ENCODE assay signal across 9 cellular contexts in the genomic region with DNA sequence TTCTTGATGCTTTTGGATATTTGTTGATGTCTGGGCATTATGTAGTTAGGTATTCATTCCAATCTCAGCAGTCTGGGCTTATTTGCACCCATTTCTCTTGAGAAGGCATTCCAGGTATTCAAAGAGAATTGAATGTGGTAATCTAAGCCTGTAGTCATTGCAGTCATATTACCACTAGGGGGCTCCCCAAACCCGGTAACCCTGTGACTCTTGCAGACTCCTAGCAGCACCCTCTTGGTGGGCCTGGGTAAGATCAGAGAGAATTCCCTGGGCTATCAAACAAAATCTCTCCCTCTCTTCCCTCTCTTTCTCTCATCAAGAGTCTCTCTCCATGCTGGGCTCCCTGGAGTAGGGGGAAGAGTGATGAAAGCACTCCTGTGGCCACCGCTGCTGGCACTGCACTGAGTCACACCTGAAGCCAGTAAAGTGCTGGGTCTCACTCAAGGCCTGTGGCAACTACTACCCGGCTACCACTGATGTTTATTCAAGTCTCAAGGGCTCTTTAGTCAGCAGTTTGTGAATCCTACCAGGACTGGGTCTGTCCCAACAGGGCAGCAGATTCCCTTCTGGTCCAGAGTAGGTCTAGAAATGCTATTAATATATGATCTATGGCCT.
DNase-seq lines count a peak whose midpoint lies in the region; ATAC-seq and TF ChIP-seq lines count a peak whose summit lies in the region.
"Had no signal": no experiment of that assay in that cellular context is flagged by ENCODE, and none has a peak within 500 bp of the region (broad histone marks: within the 10 kb centered on the region; RNA-seq: fewer than 3 reads in every experiment).

No MANE protein-coding gene starts in this region.

- CTCF ChIA-PET in activated CD8-positive, alpha-beta memory T cell treated with anti-CD3 and anti-CD28 coated beads, Interleukin-2, amount 10 ng/mL, durations not matched to agents 7 days and 5 days (lab: Charles Lee): interaction anchor here (0.9 kb wide), 1 partner anchor 316 kb away, joined by 4 read pairs; no protein-coding TSS in a partner anchor
- CTCF ChIA-PET in activated CD8-positive, alpha-beta T cell treated with anti-CD3 and anti-CD28 coated beads for 36 hours (lab: Charles Lee): interaction anchor here (1.4 kb wide), 1 partner anchor 276 kb away, joined by 5 read pairs; no protein-coding TSS in a partner anchor

- ATAC-seq in activated CD8-positive, alpha-beta memory T cell treated with anti-CD3 and anti-CD28 coated beads, Interleukin-2, amount 10 ng/mL, durations not matched to agents 7 days and 5 days: no peak
- peak; percentile 86 for ATAC-seq in GM21825 (IDR thresholded peaks at IDR 0.05; ENCODE audit: unreplicated experiment)
- peak; percentile 49 for ATAC-seq in activated CD8-positive, alpha-beta T cell treated with anti-CD3 and anti-CD28 coated beads for 36 hours

- peak; percentile 54 for TF ChIP-seq CTCF in activated CD8-positive, alpha-beta T cell treated with anti-CD3 and anti-CD28 coated beads for 36 hours (IDR thresholded peaks at IDR 0.05)

- DNase-seq in activated CD8-positive, alpha-beta memory T cell treated with anti-CD3 and anti-CD28 coated beads, Interleukin-2, amount 10 ng/mL, durations not matched to agents 7 days and 5 days: peak; percentile 40
- DNase-seq in activated CD8-positive, alpha-beta memory T cell treated with anti-CD3 and anti-CD28 coated beads, Interleukin-2, amount 50 U/mL, for 4 hours: no peak
- DNase-seq in NCI-H1417 treated with DMSO at 0.1 percent for 48 hours (lab: John Stamatoyannopoulos, UW) (peak; percentile 1), iPS DF 19.7 (ENCODE audit: low read depth, low spot score) (peak; percentile 17), amniotic stem cell (lab: John Stamatoyannopoulos, UW) (no peak)
- peak; percentile 51 for DNase-seq in activated CD8-positive, alpha-beta T cell treated with anti-CD3 and anti-CD28 coated beads for 36 hours
- DNase-seq in stimulated activated CD8-positive, alpha-beta memory T cell treated with anti-CD3 and anti-CD28 coated beads, Interleukin-7, amount 100 ng/mL, for 24 hours (ENCODE audit: low read depth): peak; percentile 0

- no peak overlapping the region for H3K4me3 Mint-ChIP-seq in activated CD8-positive, alpha-beta memory T cell treated with anti-CD3 and anti-CD28 coated beads, Interleukin-2, amount 10 ng/mL, durations not matched to agents 7 days and 5 days
- no peak overlapping the region for H3K4me3 Mint-ChIP-seq in activated CD8-positive, alpha-beta T cell treated with anti-CD3 and anti-CD28 coated beads for 36 hours
- H3K4me3 Mint-ChIP-seq: dendritic cell treated with granulocyte-macrophage colony-stimulating factor and Interleukin-4, amounts not matched to agents 40 ng/mL and 50 ng/mL, for 4 days had no signal

- H3K27me3 Mint-ChIP-seq in activated CD8-positive, alpha-beta memory T cell treated with anti-CD3 and anti-CD28 coated beads, Interleukin-2, amount 10 ng/mL, durations not matched to agents 7 days and 5 days: peaks cover 19% of the 10 kb centered on the region
- peaks cover 8% of the 10 kb centered on the region for H3K27me3 Mint-ChIP-seq in activated CD8-positive, alpha-beta T cell treated with anti-CD3 and anti-CD28 coated beads for 36 hours

- no peak overlapping the region for H3K27ac Mint-ChIP-seq in activated CD8-positive, alpha-beta memory T cell treated with anti-CD3 and anti-CD28 coated beads, Interleukin-2, amount 10 ng/mL, durations not matched to agents 7 days and 5 days
- H3K27ac Mint-ChIP-seq in activated CD8-positive, alpha-beta T cell treated with anti-CD3 and anti-CD28 coated beads for 36 hours: no peak overlapping the region
- H3K27ac Mint-ChIP-seq: dendritic cell treated with granulocyte-macrophage colony-stimulating factor and Interleukin-4, amounts not matched to agents 40 ng/mL and 50 ng/mL, for 4 days had no signal

- POLR2A ChIA-PET in activated CD8-positive, alpha-beta T cell treated with anti-CD3 and anti-CD28 coated beads for 36 hours (lab: Charles Lee): no interaction called here

- intact Hi-C loops in activated CD8-positive, alpha-beta T cell treated with anti-CD3 and anti-CD28 coated beads for 36 hours (cut with micrococcal nuclease): loop anchor here (10.0 kb wide), 1 partner anchor 310 kb away; no protein-coding TSS in a partner anchor

- H3K9me3 Mint-ChIP-seq in activated CD8-positive, alpha-beta memory T cell treated with anti-CD3 and anti-CD28 coated beads, Interleukin-2, amount 10 ng/mL, durations not matched to agents 7 days and 5 days (ENCODE audit: low read depth): no peaks in the 10 kb centered on the region
- H3K9me3 Mint-ChIP-seq in activated CD8-positive, alpha-beta T cell treated with anti-CD3 and anti-CD28 coated beads for 36 hours: no peaks in the 10 kb centered on the region
- H3K9me3 Mint-ChIP-seq: dendritic cell treated with granulocyte-macrophage colony-stimulating factor and Interleukin-4, amounts not matched to agents 40 ng/mL and 50 ng/mL, for 4 days had no signal

- H3K36me3 Mint-ChIP-seq in activated CD8-positive, alpha-beta memory T cell treated with anti-CD3 and anti-CD28 coated beads, Interleukin-2, amount 10 ng/mL, durations not matched to agents 7 days and 5 days: no peaks in the 10 kb centered on the region
- H3K36me3 Mint-ChIP-seq in activated CD8-positive, alpha-beta T cell treated with anti-CD3 and anti-CD28 coated beads for 36 hours (ENCODE audit: low read depth): no peaks in the 10 kb centered on the region

- no peaks in the 10 kb centered on the region for H3K4me1 Mint-ChIP-seq in activated CD8-positive, alpha-beta memory T cell treated with anti-CD3 and anti-CD28 coated beads, Interleukin-2, amount 10 ng/mL, durations not matched to agents 7 days and 5 days
- H3K4me1 Mint-ChIP-seq in activated CD8-positive, alpha-beta T cell treated with anti-CD3 and anti-CD28 coated beads for 36 hours (ENCODE audit: low read depth): no peaks in the 10 kb centered on the region

Comparison
In these comparisons a context has a peak if more than half of its experiments do, and no peak if none do; other contexts are left out.
1. DNase-seq: peak in activated CD8-positive, alpha-beta memory T cell treated with anti-CD3 and anti-CD28 coated beads, Interleukin-2, amount 10 ng/mL, durations not matched to agents 7 days and 5 days (single experiment), NCI-H1417 treated with DMSO at 0.1 percent for 48 hours (single experiment), activated CD8-positive, alpha-beta T cell treated with anti-CD3 and anti-CD28 coated beads for 36 hours (single experiment), iPS DF 19.7 (single experiment) and stimulated activated CD8-positive, alpha-beta memory T cell treated with anti-CD3 and anti-CD28 coated beads, Interleukin-7, amount 100 ng/mL, for 24 hours (single experiment); none in activated CD8-positive, alpha-beta memory T cell treated with anti-CD3 and anti-CD28 coated beads, Interleukin-2, amount 50 U/mL, for 4 hours (single experiment) and amniotic stem cell (single experiment).